ENCODE assay signal across 9 cellular contexts in genomic region chr1:156493154-156493631, GRCh38. TPM values are rescaled to one million over a fixed set of nuclear protein-coding genes. Genes with fewer than 3 reads are reported as not detected.
DNase-seq lines count a peak whose midpoint lies in the region; ATAC-seq and TF ChIP-seq lines count a peak whose summit lies in the region.
"Had no signal": no experiment of that assay in that cellular context is flagged by ENCODE, and none has a peak within 500 bp of the region (broad histone marks: within the 10 kb centered on the region; RNA-seq: fewer than 3 reads in every experiment).

No MANE protein-coding gene starts in this region.

- TF ChIP-seq CTCF in GM10266 (IDR thresholded peaks at IDR 0.05; ENCODE audit: control insufficient read depth, insufficient read depth, low read depth, missing control alignments) (no peak), progenitor cell of endocrine pancreas (IDR thresholded peaks at IDR 0.05; ENCODE audit: unreplicated experiment) (no peak)

- H3K36me3 ChIP-seq in duodenal mucosa (ENCODE audit: control insufficient read depth in 1 of 2, insufficient read depth in 2 of 2, low read length in 2 of 2): peaks cover 7 to 20% of the 10 kb centered on the region in 2 donors

- peaks cover 99% of the 10 kb centered on the region in 2 donors for H3K4me1 ChIP-seq in duodenal mucosa (ENCODE audit: control insufficient read depth in 1 of 2, insufficient read depth in 2 of 2, low read length in 2 of 2)

- H3K27me3 Mint-ChIP-seq in progenitor cell of endocrine pancreas: no peaks in the 10 kb centered on the region

- DNase-seq in GM10266 (ENCODE audit: extremely low spot score) (peak; percentile 49), NOMO-1 (lab: John Stamatoyannopoulos, UW; ENCODE audit: unreplicated experiment in 2 of 2) (peak; percentile 79 to 85), progenitor cell of endocrine pancreas (ENCODE audit: low spot score, unreplicated experiment) (no peak), DMS153 treated with DMSO at 0.1 percent for 48 hours (lab: John Stamatoyannopoulos, UW; ENCODE audit: unreplicated experiment) (no peak), SW480 (ENCODE audit: low spot score) (no peak)
- DNase-seq: stimulated activated naive CD4-positive, alpha-beta T cell had no signal

- H3K9me3 Mint-ChIP-seq in progenitor cell of endocrine pancreas (ENCODE audit: low read depth): no peaks in the 10 kb centered on the region

- H3K9ac ChIP-seq in duodenal mucosa (ENCODE audit: low read depth in 1 of 2, low read length in 2 of 2): peak overlapping the region in 1 of 2 donors; percentile 15

- no peaks in the 10 kb centered on the region for H3K9me3 ChIP-seq in duodenal mucosa (ENCODE audit: control insufficient read depth in 1 of 2, low read length in 2 of 2)

- peak overlapping the region; percentile 46 for H3K27ac Mint-ChIP-seq in progenitor cell of endocrine pancreas

- H3K4me3 Mint-ChIP-seq in progenitor cell of endocrine pancreas (ENCODE audit: low read depth): no peak overlapping the region

- ATAC-seq in HG03039 (IDR thresholded peaks at IDR 0.05; ENCODE audit: unreplicated experiment) (no peak), HG03457 (IDR thresholded peaks at IDR 0.05; ENCODE audit: unreplicated experiment) (no peak)

- peaks cover 43% of the 10 kb centered on the region for H3K4me1 Mint-ChIP-seq in progenitor cell of endocrine pancreas (ENCODE audit: low read depth)

- H3K27me3 ChIP-seq in duodenal mucosa (ENCODE audit: control insufficient read depth in 1 of 2, insufficient read depth in 2 of 2, low read length in 2 of 2): no peaks in the 10 kb centered on the region

- no peaks in the 10 kb centered on the region for H3K36me3 Mint-ChIP-seq in progenitor cell of endocrine pancreas (ENCODE audit: insufficient read depth)

- H3K4me3 ChIP-seq in duodenal mucosa (ENCODE audit: low read depth in 1 of 2, low read length in 2 of 2): peak overlapping the region in 1 of 2 donors; percentile 30

- peak overlapping the region; percentile 24 for H3K27ac ChIP-seq in duodenal mucosa (ENCODE audit: low read depth, low read length)

RNA-seq across cellular contexts. Expression of gene MEF2D, which starts 7.4 kb away (rescaled TPM):
- total RNA-seq in progenitor cell of endocrine pancreas: 20.2 and 26.6 TPM in 2 replicates

Comparison
In these comparisons a context has a peak if more than half of its experiments do, and no peak if none do; other contexts are left out.
1. DNase-seq: peak in GM10266 (single experiment) and NOMO-1 (2 of 2); none in progenitor cell of endocrine pancreas (single experiment), DMS153 treated with DMSO at 0.1 percent for 48 hours (single experiment) and SW480 (single experiment).